Comparison of ENCODE assay signal across 8 cellular contexts in genomic region chr1:192539450-192540132, GRCh38. TPM values are rescaled to one million over a fixed set of nuclear protein-coding genes. Genes with fewer than 3 reads are reported as not detected.
DNase-seq lines count a peak whose midpoint lies in the region; ATAC-seq lines count a peak whose summit lies in the region.

No MANE protein-coding gene starts in this region.

- no peaks in the 10 kb centered on the region for H3K27me3 ChIP-seq in skeletal muscle satellite cell (ENCODE audit: control insufficient read depth, insufficient read depth, low read length)

- H3K4me1 Mint-ChIP-seq in activated T-helper 17 cell treated with anti-CD3 and anti-CD28 coated beads, Interleukin-2, amount 50 U/mL, for 72 hours: peaks cover 42% of the 10 kb centered on the region

- H3K36me3 ChIP-seq in skeletal muscle satellite cell (ENCODE audit: insufficient read depth, low read length): no peaks in the 10 kb centered on the region

- DNase-seq in AG08395 (ENCODE audit: low spot score): peak; percentile 93
- no peak for DNase-seq in left ventricle myocardium superior
- no peak for DNase-seq in NCI-H2081 treated with DMSO at 0.1 percent for 48 hours (lab: John Stamatoyannopoulos, UW)
- no peak for DNase-seq in SIG-M5 treated with dmso at 0.1 percent for 504 hours (lab: John Stamatoyannopoulos, UW; ENCODE audit: unreplicated experiment)

- peak overlapping the region; percentile 59 for H3K4me3 Mint-ChIP-seq in activated T-helper 17 cell treated with anti-CD3 and anti-CD28 coated beads, Interleukin-2, amount 50 U/mL, for 72 hours

- peaks cover 19% of the 10 kb centered on the region for H3K4me1 ChIP-seq in skeletal muscle satellite cell (ENCODE audit: control insufficient read depth, insufficient read depth, low read length)

- ATAC-seq in HG02642 (IDR thresholded peaks at IDR 0.05; ENCODE audit: poor library complexity, unreplicated experiment): peak; percentile 5
- ATAC-seq in activated T-helper 17 cell treated with anti-CD3 and anti-CD28 coated beads, Interleukin-2, amount 50 U/mL, for 72 hours (replicated peaks): no peak
- ATAC-seq in left ventricle myocardium superior: peak; percentile 84
- ATAC-seq in HG02678 (IDR thresholded peaks at IDR 0.05; ENCODE audit: unreplicated experiment): no peak

- no peak overlapping the region for H3K4me3 ChIP-seq in skeletal muscle satellite cell (ENCODE audit: low read length)

- H3K9ac ChIP-seq in skeletal muscle satellite cell (ENCODE audit: low read depth, low read length): peak overlapping the region; percentile 84

- no peaks in the 10 kb centered on the region for H3K27me3 Mint-ChIP-seq in activated T-helper 17 cell treated with anti-CD3 and anti-CD28 coated beads, Interleukin-2, amount 50 U/mL, for 72 hours

- intact Hi-C loops in left ventricle myocardium superior (cut with micrococcal nuclease): no loop called here

- peak overlapping the region; percentile 20 for H3K4me2 ChIP-seq in skeletal muscle satellite cell (ENCODE audit: low read length)

- H3K27ac Mint-ChIP-seq in activated T-helper 17 cell treated with anti-CD3 and anti-CD28 coated beads, Interleukin-2, amount 50 U/mL, for 72 hours: peak overlapping the region; percentile 85

- H3K36me3 Mint-ChIP-seq in activated T-helper 17 cell treated with anti-CD3 and anti-CD28 coated beads, Interleukin-2, amount 50 U/mL, for 72 hours (ENCODE audit: low read depth): no peaks in the 10 kb centered on the region

- H3K9me3 ChIP-seq in skeletal muscle satellite cell (replicated peaks; ENCODE audit: low read length): no peaks in the 10 kb centered on the region

- peaks cover 4% of the 10 kb centered on the region for H3K9me3 Mint-ChIP-seq in activated T-helper 17 cell treated with anti-CD3 and anti-CD28 coated beads, Interleukin-2, amount 50 U/mL, for 72 hours

RNA-seq across cellular contexts. Expression of gene RGS1, which starts 36.0 kb away (rescaled TPM):
- 100 to 1,000 TPM in 1 of 2 donors, 10 to 100 TPM in 1; 64.7 to 151 TPM for total RNA-seq in activated T-helper 17 cell treated with anti-CD3 and anti-CD28 coated beads, Interleukin-2, amount 50 U/mL, for 72 hours
- total RNA-seq in left ventricle myocardium superior: 0.59 TPM
- total RNA-seq in skeletal muscle satellite cell (2012; rRNA removed): not detected in 2 replicates

Comparison
In these comparisons a context has a peak if more than half of its experiments do, and no peak if none do; other contexts are left out.
1. ATAC-seq: peak in HG02642 (single experiment) and left ventricle myocardium superior (single experiment); none in activated T-helper 17 cell treated with anti-CD3 and anti-CD28 coated beads, Interleukin-2, amount 50 U/mL, for 72 hours (single experiment) and HG02678 (single experiment).
2. RNA of gene RGS1, which starts 36.0 kb away (total RNA-seq): 64.7 to 151 TPM in activated T-helper 17 cell treated with anti-CD3 and anti-CD28 coated beads, Interleukin-2, amount 50 U/mL, for 72 hours; 0.59 TPM in left ventricle myocardium superior (single experiment); every median in the first group is over 10 times any median in the second.